ENCODE assay signal across 16 cellular contexts in genomic region chr10:102773320-102773719, GRCh38. TPM values are rescaled to one million over a fixed set of nuclear protein-coding genes. Genes with fewer than 3 reads are reported as not detected.
A peak's percentile ranks its signal among the peaks of the same experiment; 100 is the strongest.
DNase-seq lines count a peak whose midpoint lies in the region; ATAC-seq, FAIRE-seq and TF ChIP-seq lines count a peak whose summit lies in the region.
"Had no signal": no experiment of that assay in that cellular context is flagged by ENCODE, and none has a peak within 500 bp of the region (broad histone marks: within the 10 kb centered on the region; RNA-seq: fewer than 3 reads in every experiment).

No MANE protein-coding gene starts in this region.

- CTCF ChIA-PET in CD4-positive, alpha-beta memory T cell (lab: Charles Lee; ENCODE audit: partially characterized antibody): no interaction called here

- dilution Hi-C loops in keratinocyte (cut with MboI; ENCODE audit: extremely low pct_ligation_motif_present, low sequenced_read_pairs): no loop called here

- no peak overlapping the region for H3K27ac ChIP-seq in CD4-positive, alpha-beta memory T cell (ENCODE audit: low read depth, low read length)
- peak overlapping the region; percentile 40 for H3K27ac ChIP-seq in RWPE2 (ENCODE audit: poor library complexity, severe bottlenecking)
- H3K27ac ChIP-seq in keratinocyte (ENCODE audit: control insufficient read depth, insufficient read depth, low read length): peak overlapping the region; percentile 46
- peak overlapping the region; percentile 78 for H3K27ac ChIP-seq in smooth muscle cell (ENCODE audit: low read depth)

- H3K4me3 Mint-ChIP-seq in CD4-positive, alpha-beta memory T cell: no peak overlapping the region

- peaks cover 8 to 31% of the 10 kb centered on the region in 2 donors for H3K36me3 Mint-ChIP-seq in CD4-positive, alpha-beta memory T cell

- no peaks in the 10 kb centered on the region for H3K9me3 Mint-ChIP-seq in CD4-positive, alpha-beta memory T cell
- H3K9me3 Mint-ChIP-seq: CD4-positive, CD25-positive, alpha-beta regulatory T cell; neural crest cell had no signal

- no peak overlapping the region for H3K9ac ChIP-seq in keratinocyte (ENCODE audit: control insufficient read depth, extremely low read depth, insufficient read depth, low read length)
- H3K9ac ChIP-seq in smooth muscle cell (ENCODE audit: low read depth): peak overlapping the region; percentile 13

- no peak for FAIRE-seq in keratinocyte (lab: Jason Lieb, UNC)
- FAIRE-seq: HTR-8/SVneo, kidney had no signal

- peaks cover 9% of the 10 kb centered on the region for H3K79me2 ChIP-seq in keratinocyte (ENCODE audit: control insufficient read depth, insufficient read depth, low read length)
- H3K79me2 ChIP-seq in smooth muscle cell (ENCODE audit: low read depth): peaks cover 6% of the 10 kb centered on the region

- H3K4me2 ChIP-seq in keratinocyte (ENCODE audit: control insufficient read depth, extremely low read depth, insufficient read depth, low read depth, low read length): no peak overlapping the region
- no peak overlapping the region for H3K4me2 ChIP-seq in smooth muscle cell

- TF ChIP-seq CTCF in RWPE2 (IDR thresholded peaks at IDR 0.05; ENCODE audit: poor library complexity, severe bottlenecking) (no peak), keratinocyte (optimal IDR thresholded peaks at IDR 0.05 in 1 of 3, IDR thresholded peaks at IDR 0.05 in 1 of 3, conservative IDR thresholded peaks at IDR 0.05 in 1 of 3; ENCODE audit: extremely low read depth in 1 of 3, insufficient read depth in 2 of 3, low read length in 3 of 3) (no peak), smooth muscle cell (IDR thresholded peaks at IDR 0.05; ENCODE audit: borderline replicate concordance, insufficient read depth, poor library complexity, severe bottlenecking) (no peak)

- H3K27me3 ChIP-seq in CD4-positive, alpha-beta memory T cell (ENCODE audit: insufficient read depth, low read length): no peaks in the 10 kb centered on the region
- H3K27me3 ChIP-seq in RWPE2 (ENCODE audit: insufficient read depth, poor library complexity, severe bottlenecking) (no peaks in the 10 kb centered on the region), keratinocyte (ENCODE audit: control insufficient read depth, extremely low read depth, insufficient read depth, low read length) (no peaks in the 10 kb centered on the region), smooth muscle cell (ENCODE audit: low read depth) (no peaks in the 10 kb centered on the region)

- POLR2A ChIA-PET in CD4-positive, alpha-beta memory T cell (lab: Charles Lee; ENCODE audit: partially characterized antibody): no interaction called here

- no peaks in the 10 kb centered on the region for H3K9me3 ChIP-seq in CD4-positive, alpha-beta memory T cell (ENCODE audit: control insufficient read depth in 1 of 2, low read length in 2 of 2)
- H3K9me3 ChIP-seq in RWPE2 (ENCODE audit: severe bottlenecking): no peaks in the 10 kb centered on the region
- no peaks in the 10 kb centered on the region for H3K9me3 ChIP-seq in keratinocyte (ENCODE audit: control insufficient read depth, low read depth, low read length)
- no peaks in the 10 kb centered on the region for H3K9me3 ChIP-seq in smooth muscle cell (replicated peaks; ENCODE audit: low read depth)

- no peaks in the 10 kb centered on the region for H3K36me3 ChIP-seq in CD4-positive, alpha-beta memory T cell (ENCODE audit: insufficient read depth, low read length)
- H3K36me3 ChIP-seq in RWPE2 (ENCODE audit: low read depth): no peaks in the 10 kb centered on the region
- no peaks in the 10 kb centered on the region for H3K36me3 ChIP-seq in keratinocyte (ENCODE audit: control insufficient read depth in 2 of 2, extremely low read depth in 1 of 2, insufficient read depth in 2 of 2, low read length in 2 of 2)
- H3K36me3 ChIP-seq in smooth muscle cell (ENCODE audit: low read depth): no peaks in the 10 kb centered on the region

- peaks cover 26% of the 10 kb centered on the region for H3K4me1 ChIP-seq in CD4-positive, alpha-beta memory T cell (ENCODE audit: insufficient read depth, low read length)
- peaks cover 66% of the 10 kb centered on the region for H3K4me1 ChIP-seq in RWPE2 (ENCODE audit: insufficient read depth, poor library complexity, severe bottlenecking)
- peaks cover 86% of the 10 kb centered on the region for H3K4me1 ChIP-seq in keratinocyte (ENCODE audit: control insufficient read depth, extremely low read depth, insufficient read depth, low read length)
- H3K4me1 ChIP-seq in smooth muscle cell (ENCODE audit: low read depth): peaks cover 44% of the 10 kb centered on the region

- no peaks in the 10 kb centered on the region for H3K9me1 ChIP-seq in keratinocyte (ENCODE audit: control insufficient read depth, extremely low read depth, insufficient read depth, low read length)

- intact Hi-C loops in CD4-positive, alpha-beta memory T cell (cut with micrococcal nuclease): no loop called here

- H3K27ac Mint-ChIP-seq in CD4-positive, alpha-beta memory T cell: peak overlapping the region in 4 of 7 donors; percentile 23 to 87 (median 75)

- no peak overlapping the region for H2AFZ ChIP-seq in keratinocyte (ENCODE audit: control insufficient read depth, low read length)
- H2AFZ ChIP-seq in smooth muscle cell (ENCODE audit: low read depth): no peak overlapping the region

- H3K4me1 Mint-ChIP-seq in CD4-positive, alpha-beta memory T cell: peaks cover 35 to 71% (median 51%) of the 10 kb centered on the region in 4 donors

- no peaks in the 10 kb centered on the region for H4K20me1 ChIP-seq in keratinocyte (ENCODE audit: control insufficient read depth, extremely low read depth, insufficient read depth, low read length)
- H4K20me1 ChIP-seq in smooth muscle cell (ENCODE audit: low read depth): peaks cover 16% of the 10 kb centered on the region

- H3K27me3 Mint-ChIP-seq in CD4-positive, alpha-beta memory T cell: no peaks in the 10 kb centered on the region
- H3K27me3 Mint-ChIP-seq: CD4-positive, CD25-positive, alpha-beta regulatory T cell had no signal

- no peak overlapping the region for H3K4me3 ChIP-seq in CD4-positive, alpha-beta memory T cell (ENCODE audit: low read length in 2 of 2)
- no peak overlapping the region for H3K4me3 ChIP-seq in RWPE2 (ENCODE audit: severe bottlenecking)
- H3K4me3 ChIP-seq in keratinocyte (ENCODE audit: control insufficient read depth in 2 of 3, extremely low read depth in 1 of 3, insufficient read depth in 2 of 3, low read depth in 1 of 3, low read length in 3 of 3): no peak overlapping the region
- no peak overlapping the region for H3K4me3 ChIP-seq in smooth muscle cell

- no peak for DNase-seq in CD4-positive, alpha-beta memory T cell
- DNase-seq in RWPE2 (ENCODE audit: low spot score): no peak
- no peak for DNase-seq in keratinocyte (ENCODE audit: low read depth, low spot score)
- DNase-seq in smooth muscle cell (lab: John Stamatoyannopoulos, UW; ENCODE audit: unreplicated experiment): no peak
- DNase-seq in NCI-H1694 treated with DMSO at 0.1 percent for 48 hours (lab: John Stamatoyannopoulos, UW): no peak
- DNase-seq in effector CD8-positive, alpha-beta T cell (lab: John Stamatoyannopoulos, UW): no peak
- DNase-seq in Kasumi-1 (lab: John Stamatoyannopoulos, UW): no peak
- DNase-seq: activated naive CD4-positive, alpha-beta T cell; kidney; NCI-H510A treated with DMSO at 0.1 percent for 48 hours; RPMI8226 had no signal

- H3F3A ChIP-seq in smooth muscle cell (ENCODE audit: low read depth): peaks cover 24% of the 10 kb centered on the region

- WGBS in smooth muscle cell (ENCODE audit: low lambda C conversion rate): 21% methylated on average over 1 of the region's 1 CpG

- no peak for ATAC-seq in RWPE2 (ENCODE audit: low read depth)
- no peak for ATAC-seq in GM19351 (IDR thresholded peaks at IDR 0.05; ENCODE audit: unreplicated experiment)
- ATAC-seq: HCT116 had no signal

RNA-seq across cellular contexts. Expression of gene WBP1L, which starts 29.6 kb away (rescaled TPM):
- 10 to 100 TPM; 39.3 to 41.1 TPM for total RNA-seq in CD4-positive, alpha-beta memory T cell
- polyA plus RNA-seq in CD4-positive, alpha-beta memory T cell: 10 to 100 TPM; 25.7 to 34.3 TPM
- polyA plus RNA-seq in keratinocyte (24.3 to 45.7 TPM (median 27.3 TPM) in 3 replicates), smooth muscle cell (18.0 and 18.2 TPM in 2 replicates)
- polyA plus RNA-seq in keratinocyte (2011; ENCODE audit: low read depth): 25.9 TPM
- polyA plus RNA-seq in keratinocyte (2011; cell fraction: cytosol; rRNA removed): 30.8 and 32.7 TPM in 2 replicates
- 33.6 and 38.0 TPM in 2 replicates for polyA plus RNA-seq in keratinocyte (2011; cell fraction: nucleus; rRNA removed)
- polyA plus RNA-seq in keratinocyte (2012; ENCODE audit: low replicate concordance): 21.5 and 33.4 TPM in 2 replicates
- polyA minus RNA-seq in keratinocyte: 42.8 to 84.0 TPM (median 50.9 TPM) in 3 replicates
- polyA minus RNA-seq in keratinocyte (2011; cell fraction: cytosol; rRNA and poly(A)+ RNA removed): 51.8 TPM
- 41.7 and 46.7 TPM in 2 replicates for polyA minus RNA-seq in keratinocyte (2011; cell fraction: nucleus; rRNA and poly(A)+ RNA removed)
- total RNA-seq in smooth muscle cell: 33.9 and 45.3 TPM in 2 replicates

RNA-seq across cellular contexts. Expression of gene SFXN2, which starts 58.9 kb away (rescaled TPM):
- 10 to 100 TPM; 20.2 to 21.7 TPM for total RNA-seq in CD4-positive, alpha-beta memory T cell
- 10 to 100 TPM in 1 of 2 donors, 1 to 10 TPM in 1; 9.5 to 11.4 TPM for polyA plus RNA-seq in CD4-positive, alpha-beta memory T cell
- polyA plus RNA-seq in keratinocyte (1.7 to 5.7 TPM (median 5.0 TPM) in 3 replicates), smooth muscle cell (1.7 and 2.0 TPM in 2 replicates)
- polyA plus RNA-seq in keratinocyte (2011; ENCODE audit: low read depth): 0.20 TPM
- polyA plus RNA-seq in keratinocyte (2011; cell fraction: cytosol; rRNA removed): 2.5 TPM in 2 replicates
- polyA plus RNA-seq in keratinocyte (2011; cell fraction: nucleus; rRNA removed): 2.4 and 3.1 TPM in 2 replicates
- 0.45 and 4.8 TPM in 2 replicates for polyA plus RNA-seq in keratinocyte (2012; ENCODE audit: low replicate concordance)
- polyA minus RNA-seq in keratinocyte: 6.3 to 24.1 TPM (median 11.6 TPM) in 3 replicates
- polyA minus RNA-seq in keratinocyte (2011; cell fraction: cytosol; rRNA and poly(A)+ RNA removed): 4.2 TPM
- 1.1 and 2.3 TPM in 2 replicates for polyA minus RNA-seq in keratinocyte (2011; cell fraction: nucleus; rRNA and poly(A)+ RNA removed)
- total RNA-seq in smooth muscle cell: 2.6 and 2.9 TPM in 2 replicates

RNA-seq across cellular contexts. Expression of gene ARL3, which starts 59.1 kb away (rescaled TPM):
- total RNA-seq in CD4-positive, alpha-beta memory T cell: 1 to 10 TPM; 3.7 to 4.0 TPM
- polyA plus RNA-seq in CD4-positive, alpha-beta memory T cell: 1 to 10 TPM; 5.8 to 7.3 TPM
- 7.0 to 10.7 TPM (median 9.2 TPM) in 3 replicates for polyA plus RNA-seq in keratinocyte
- polyA plus RNA-seq in keratinocyte (2011; ENCODE audit: low read depth): 15.2 TPM
- 8.3 and 9.4 TPM in 2 replicates for polyA plus RNA-seq in keratinocyte (2011; cell fraction: cytosol; rRNA removed)
- 2.9 and 3.1 TPM in 2 replicates for polyA plus RNA-seq in keratinocyte (2011; cell fraction: nucleus; rRNA removed)
- 9.7 and 11.4 TPM in 2 replicates for polyA plus RNA-seq in keratinocyte (2012; ENCODE audit: low replicate concordance)
- 2.1 to 2.3 TPM (median 2.1 TPM) in 3 replicates for polyA minus RNA-seq in keratinocyte
- polyA minus RNA-seq in keratinocyte (2011; cell fraction: cytosol; rRNA and poly(A)+ RNA removed): 3.6 TPM
- polyA minus RNA-seq in keratinocyte (2011; cell fraction: nucleus; rRNA and poly(A)+ RNA removed): 0.53 and 1.2 TPM in 2 replicates
- 12.7 and 14.1 TPM in 2 replicates for total RNA-seq in smooth muscle cell
- 30.2 and 31.0 TPM in 2 replicates for polyA plus RNA-seq in smooth muscle cell
